8 cellular contexts compared by ENCODE assay signal in the genomic region with DNA sequence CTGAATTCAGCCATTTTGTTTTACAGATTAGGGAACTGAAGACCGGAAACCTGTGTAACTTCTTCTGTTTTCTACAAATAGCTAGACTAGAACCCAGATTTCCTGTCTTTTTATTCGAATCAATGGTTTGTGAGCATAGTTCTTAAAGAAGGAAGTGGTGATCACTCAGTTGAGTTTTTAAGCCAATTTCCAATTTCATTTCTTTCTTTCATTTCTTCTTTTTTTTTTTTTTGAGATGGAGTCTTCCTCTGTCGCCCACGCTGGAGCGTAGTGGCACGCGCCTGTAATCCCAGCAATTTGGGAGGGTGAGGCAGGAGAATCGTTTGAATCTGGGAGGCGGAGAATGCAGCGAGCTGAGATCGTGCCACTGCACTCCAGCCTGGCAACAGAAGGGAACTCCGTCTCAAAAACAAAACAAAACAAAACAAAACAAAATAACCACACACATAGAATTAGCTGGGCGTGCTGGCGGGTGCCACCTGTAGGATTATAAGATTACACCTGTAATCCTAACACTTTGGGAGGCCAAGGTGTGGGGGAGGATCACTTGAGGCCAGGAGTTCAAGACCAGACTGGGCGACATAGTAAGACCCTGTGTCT. TPM values are rescaled to one million over a fixed set of nuclear protein-coding genes. Genes with fewer than 3 reads are reported as not detected.
A peak's percentile ranks its signal among the peaks of the same experiment; 100 is the strongest.
DNase-seq lines count a peak whose midpoint lies in the region; ATAC-seq, FAIRE-seq and TF ChIP-seq lines count a peak whose summit lies in the region.

No MANE protein-coding gene starts in this region.

- peaks cover 13% of the 10 kb centered on the region for H3K36me3 Mint-ChIP-seq in activated CD8-positive, alpha-beta T cell treated with anti-CD3 and anti-CD28 coated beads, Interleukin-2, amount 10 ng/mL, durations not matched to agents 7 days and 5 days (ENCODE audit: low read depth)
- H3K36me3 Mint-ChIP-seq in mesothelial cell of epicardium = peaks cover under 1% of the 10 kb centered on the region

- H3K4me1 Mint-ChIP-seq in activated CD8-positive, alpha-beta T cell treated with anti-CD3 and anti-CD28 coated beads, Interleukin-2, amount 10 ng/mL, durations not matched to agents 7 days and 5 days (ENCODE audit: low read depth) = peaks cover 51% of the 10 kb centered on the region
- H3K4me1 Mint-ChIP-seq in mesothelial cell of epicardium = peaks cover 5% of the 10 kb centered on the region

- POLR2A ChIA-PET in activated CD8-positive, alpha-beta T cell treated with anti-CD3 and anti-CD28 coated beads, Interleukin-2, amount 10 ng/mL, durations not matched to agents 7 days and 5 days (lab: Charles Lee) = interaction anchor here (0.9 to 5.2 kb wide), 4 partner anchors 12 to 102 kb away, joined by 3 to 65 read pairs (median 4); no protein-coding TSS in a partner anchor

- peak; percentile 36 for DNase-seq in GM19239 (ENCODE audit: insufficient read length, low spot score)
- DNase-seq in activated CD8-positive, alpha-beta T cell treated with anti-CD3 and anti-CD28 coated beads, Interleukin-2, amount 10 ng/mL, durations not matched to agents 7 days and 5 days = peak; percentile 71
- peak; percentile 33 to 49 for DNase-seq in stimulated activated CD4-positive, alpha-beta T cell treated with anti-CD3 and anti-CD28 coated beads, Interleukin-2, amount 100 ng/mL, for 24 hours
- no peak for DNase-seq in HuH-7.5 (ENCODE audit: low spot score)
- no peak for DNase-seq in dedifferentiated amniotic fluid mesenchymal stem cell (ENCODE audit: extremely low spot score)
- DNase-seq in RKO (ENCODE audit: low spot score) = no peak
- DNase-seq in mesothelial cell of epicardium (ENCODE audit: low spot score in 2 of 2, unreplicated experiment in 2 of 2) = no peak

- no peaks in the 10 kb centered on the region for H3K9me3 Mint-ChIP-seq in activated CD8-positive, alpha-beta T cell treated with anti-CD3 and anti-CD28 coated beads, Interleukin-2, amount 10 ng/mL, durations not matched to agents 7 days and 5 days (ENCODE audit: insufficient read depth)
- no peaks in the 10 kb centered on the region for H3K9me3 Mint-ChIP-seq in mesothelial cell of epicardium

- H3K27ac Mint-ChIP-seq in activated CD8-positive, alpha-beta T cell treated with anti-CD3 and anti-CD28 coated beads, Interleukin-2, amount 10 ng/mL, durations not matched to agents 7 days and 5 days = peak overlapping the region; percentile 100
- no peak overlapping the region for H3K27ac Mint-ChIP-seq in mesothelial cell of epicardium

- TF ChIP-seq CTCF in mesothelial cell of epicardium (IDR thresholded peaks at IDR 0.05; ENCODE audit: unreplicated experiment) = no peak

- H3K4me3 Mint-ChIP-seq in activated CD8-positive, alpha-beta T cell treated with anti-CD3 and anti-CD28 coated beads, Interleukin-2, amount 10 ng/mL, durations not matched to agents 7 days and 5 days = peak overlapping the region; percentile 89
- H3K4me3 Mint-ChIP-seq in mesothelial cell of epicardium = no peak overlapping the region

- H3K27me3 Mint-ChIP-seq in activated CD8-positive, alpha-beta T cell treated with anti-CD3 and anti-CD28 coated beads, Interleukin-2, amount 10 ng/mL, durations not matched to agents 7 days and 5 days (ENCODE audit: low read depth) = no peaks in the 10 kb centered on the region
- H3K27me3 Mint-ChIP-seq in mesothelial cell of epicardium (ENCODE audit: low read depth) = no peaks in the 10 kb centered on the region

- peak; percentile 70 for FAIRE-seq in GM19239 (lab: Jason Lieb, UNC)

- CTCF ChIA-PET in activated CD8-positive, alpha-beta T cell treated with anti-CD3 and anti-CD28 coated beads, Interleukin-2, amount 10 ng/mL, durations not matched to agents 7 days and 5 days (lab: Charles Lee) = interaction anchor here (1.5 to 7.7 kb wide), 7 partner anchors 10 to 294 kb away, joined by 3 to 49 read pairs (median 5); no protein-coding TSS in a partner anchor

- ATAC-seq in HG03575 (IDR thresholded peaks at IDR 0.05; ENCODE audit: extremely low read depth, insufficient number of reproducible peaks, low FRiP score, unreplicated experiment) = peak; percentile 26
- peak; percentile 30 for ATAC-seq in activated CD8-positive, alpha-beta T cell treated with anti-CD3 and anti-CD28 coated beads, Interleukin-2, amount 10 ng/mL, durations not matched to agents 7 days and 5 days

RNA-seq across cellular contexts. Expression of a gene that starts 3.0 kb away (rescaled TPM):
- total RNA-seq in activated CD8-positive, alpha-beta T cell treated with anti-CD3 and anti-CD28 coated beads, Interleukin-2, amount 10 ng/mL, durations not matched to agents 7 days and 5 days = 10 to 100 TPM; 72.2 to 72.4 TPM
- 132 to 154 TPM (median 136 TPM) in 3 replicates for total RNA-seq in mesothelial cell of epicardium

RNA-seq across cellular contexts. Expression of a gene that starts 18.6 kb away (rescaled TPM):
- total RNA-seq in activated CD8-positive, alpha-beta T cell treated with anti-CD3 and anti-CD28 coated beads, Interleukin-2, amount 10 ng/mL, durations not matched to agents 7 days and 5 days = 10 to 100 TPM; 26.2 to 28.4 TPM
- 36.3 to 39.6 TPM (median 39.5 TPM) in 3 replicates for total RNA-seq in mesothelial cell of epicardium

Comparison
In these comparisons a context has a peak if more than half of its experiments do, and no peak if none do; other contexts are left out.
1. DNase-seq: peak in GM19239 (single experiment), activated CD8-positive, alpha-beta T cell treated with anti-CD3 and anti-CD28 coated beads, Interleukin-2, amount 10 ng/mL, durations not matched to agents 7 days and 5 days (single experiment) and stimulated activated CD4-positive, alpha-beta T cell treated with anti-CD3 and anti-CD28 coated beads, Interleukin-2, amount 100 ng/mL, for 24 hours (2 of 2); none in HuH-7.5 (single experiment), dedifferentiated amniotic fluid mesenchymal stem cell (single experiment), RKO (single experiment) and mesothelial cell of epicardium (0 of 2).